Comparison of ENCODE assay signal across 30 cellular contexts in the genomic region with DNA sequence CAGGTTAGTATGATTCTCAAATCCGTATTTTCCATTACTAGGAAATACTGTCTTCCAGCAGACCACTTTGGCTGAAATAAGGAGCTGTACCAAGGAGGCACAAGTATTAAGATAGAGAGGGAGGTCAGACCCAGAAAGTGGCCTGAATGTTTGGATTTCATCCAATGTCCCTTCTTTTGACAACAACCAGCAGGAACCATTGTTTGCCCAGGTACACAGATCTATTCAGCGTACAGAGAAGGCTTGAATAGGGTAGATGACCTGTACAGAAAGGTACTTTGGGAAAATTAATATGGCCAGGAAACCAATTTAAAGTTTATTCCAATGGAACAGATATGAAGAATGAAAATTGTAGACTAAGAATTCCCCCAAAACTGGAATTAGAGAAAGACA.
"Had no signal": no experiment of that assay in that cellular context is flagged by ENCODE, and none has a peak within 500 bp of the region (broad histone marks: within the 10 kb centered on the region; RNA-seq: fewer than 3 reads in every experiment).

No MANE protein-coding gene starts in this region.

- H3K9me3 Mint-ChIP-seq: activated T-helper 17 cell treated with anti-CD3 and anti-CD28 coated beads, Interleukin-2, amount 50 U/mL, for 72 hours; central memory CD8-positive, alpha-beta T cell had no signal

- H3K27me3 Mint-ChIP-seq: activated CD4-positive, alpha-beta T cell treated with anti-CD3 and anti-CD28 coated beads for 36 hours; activated CD4-positive, alpha-beta T cell treated with anti-CD3 and anti-CD28 coated beads, Interleukin-2, amount 10 ng/mL, durations not matched to agents 7 days and 5 days; activated naive CD4-positive, alpha-beta T cell treated with anti-CD3 and anti-CD28 coated beads, Interleukin-2, amount 50 U/mL, for 24 hours; activated naive CD8-positive, alpha-beta T cell treated with anti-CD3 and anti-CD28 coated beads, Interleukin-2, amount 10 ng/mL, durations not matched to agents 7 days and 5 days; activated T-helper 17 cell treated with anti-CD3 and anti-CD28 coated beads, Interleukin-2, amount 50 U/mL, for 72 hours; central memory CD8-positive, alpha-beta T cell had no signal

- H3K4me1 Mint-ChIP-seq: WTC11 had no signal

- H3K27ac Mint-ChIP-seq: activated CD4-positive, alpha-beta T cell treated with anti-CD3 and anti-CD28 coated beads for 36 hours; activated CD4-positive, alpha-beta T cell treated with anti-CD3 and anti-CD28 coated beads, Interleukin-2, amount 10 ng/mL, durations not matched to agents 7 days and 5 days; activated CD8-positive, alpha-beta T cell treated with anti-CD3 and anti-CD28 coated beads, Interleukin-2, amount 10 ng/mL, durations not matched to agents 7 days and 5 days; activated naive CD4-positive, alpha-beta T cell treated with anti-CD3 and anti-CD28 coated beads, Interleukin-2, amount 50 U/mL, for 24 hours; activated naive CD8-positive, alpha-beta T cell treated with anti-CD3 and anti-CD28 coated beads, Interleukin-2, amount 10 ng/mL, durations not matched to agents 7 days and 5 days; activated T-helper 17 cell treated with anti-CD3 and anti-CD28 coated beads, Interleukin-2, amount 50 U/mL, for 72 hours; T-helper 1 cell treated with Interleukin-12 subunit alpha and Interleukin-12 subunit beta and Interleukin-4 antibody, amounts not matched to agents 30 μg/mL and 1 μg/mL, for 36 hours; T-helper 2 cell treated with Interferon-gamma antibody and Interleukin-4, amounts not matched to agents 5 μg/mL and 100 μg/mL, for 36 hours; WTC11 had no signal

- H3K4me3 Mint-ChIP-seq: activated CD4-positive, alpha-beta T cell treated with anti-CD3 and anti-CD28 coated beads for 36 hours; activated CD4-positive, alpha-beta T cell treated with anti-CD3 and anti-CD28 coated beads, Interleukin-2, amount 10 ng/mL, durations not matched to agents 7 days and 5 days; activated CD8-positive, alpha-beta T cell treated with anti-CD3 and anti-CD28 coated beads, Interleukin-2, amount 10 ng/mL, durations not matched to agents 7 days and 5 days; activated naive CD4-positive, alpha-beta T cell treated with anti-CD3 and anti-CD28 coated beads, Interleukin-2, amount 50 U/mL, for 24 hours; activated naive CD8-positive, alpha-beta T cell treated with anti-CD3 and anti-CD28 coated beads, Interleukin-2, amount 10 ng/mL, durations not matched to agents 7 days and 5 days; activated T-cell treated with anti-CD3 and anti-CD28 coated beads, Interleukin-2, amount 50 U/mL, for 4 hours; activated T-helper 17 cell treated with anti-CD3 and anti-CD28 coated beads, Interleukin-2, amount 50 U/mL, for 72 hours; central memory CD8-positive, alpha-beta T cell; T-helper 1 cell treated with Interleukin-12 subunit alpha and Interleukin-12 subunit beta and Interleukin-4 antibody, amounts not matched to agents 30 μg/mL and 1 μg/mL, for 36 hours; T-helper 2 cell treated with Interferon-gamma antibody and Interleukin-4, amounts not matched to agents 5 μg/mL and 100 μg/mL, for 36 hours; WTC11 had no signal

- ATAC-seq: activated CD4-positive, alpha-beta T cell treated with anti-CD3 and anti-CD28 coated beads for 36 hours; activated CD4-positive, CD25-positive, alpha-beta regulatory T cell treated with anti-CD3 and anti-CD28 coated beads, Interleukin-2, amount 50 U/mL, for 24 hours; activated CD8-positive, alpha-beta T cell treated with anti-CD3 and anti-CD28 coated beads, Interleukin-2, amount 10 ng/mL, durations not matched to agents 7 days and 5 days; activated T-cell treated with anti-CD3 and anti-CD28 coated beads, Interleukin-2, amount 50 U/mL, for 4 hours; activated T-helper 17 cell treated with anti-CD3 and anti-CD28 coated beads, Interleukin-2, amount 50 U/mL, for 72 hours; K562; PC-3; WTC11 had no signal

- DNase-seq: activated CD4-positive, alpha-beta T cell treated with anti-CD3 and anti-CD28 coated beads for 36 hours; activated CD4-positive, alpha-beta T cell treated with anti-CD3 and anti-CD28 coated beads, Interleukin-2, amount 10 ng/mL, durations not matched to agents 7 days and 5 days; activated CD4-positive, alpha-beta T cell treated with anti-CD3 and anti-CD28 coated beads, Interleukin-2, amount 50 U/mL, for 48 hours; activated CD8-positive, alpha-beta T cell treated with anti-CD3 and anti-CD28 coated beads, Interleukin-2, amount 10 ng/mL, durations not matched to agents 7 days and 5 days; activated gamma-delta T cell; activated naive CD4-positive, alpha-beta T cell treated with Interleukin-2 at 50 U/mL for 16 hours; activated naive CD8-positive, alpha-beta T cell treated with anti-CD3 and anti-CD28 coated beads, Interleukin-2, amount 10 ng/mL, durations not matched to agents 7 days and 5 days; activated T-cell treated with anti-CD3 and anti-CD28 coated beads, Interleukin-2, amount 50 U/mL, for 4 hours; amygdala; NCI-H1105; NCI-H1417 treated with DMSO at 0.1 percent for 48 hours; NCI-H1694 treated with DMSO at 0.1 percent for 48 hours; NCI-H2029; NCI-H345; NCI-H524 treated with DMSO at 0.1 percent for 48 hours; NCI-H82; NK-92 treated with Interleukin-12 subunit alpha and Interleukin-12 subunit beta, amount 100 ng/mL, for 24 hours; PC-3; Peyer's patch; RPMI8226; SHP77 treated with DMSO at 0.1 percent for 48 hours; SK-N-SH had no signal
